ENCODE assay signal across 2 cellular contexts in the genomic region with DNA sequence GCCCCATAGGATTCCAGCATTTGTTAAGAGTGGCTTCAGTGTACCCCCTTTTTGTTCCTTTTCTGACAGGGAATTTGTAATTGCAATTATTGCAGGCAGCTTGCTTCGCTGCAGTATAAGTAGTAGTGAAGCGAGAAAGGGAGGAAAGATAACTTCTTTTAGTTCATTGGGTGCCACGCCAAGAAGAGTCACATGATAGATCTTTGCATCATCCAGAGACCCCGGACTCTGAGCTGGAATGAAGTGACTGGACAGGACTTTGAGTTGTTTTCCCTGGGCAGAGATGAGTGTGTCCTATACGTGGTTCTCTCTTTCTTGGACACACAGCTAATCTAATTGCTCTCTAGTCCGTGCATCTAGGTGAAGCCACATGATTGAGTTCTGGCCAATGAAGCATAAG.
A peak's percentile ranks its signal among the peaks of the same experiment; 100 is the strongest.
TF ChIP-seq lines count a peak whose summit lies in the region.

No MANE protein-coding gene starts in this region.

TF ChIP-seq in HepG2, 621 proteins besides CTCF, POLR2A, EP300 and RAD21 (continues in another document):
- no peak for TF ChIP-seq HHEX (CRISPR knock-in tag; IDR thresholded peaks at IDR 0.05)
- TF ChIP-seq SAFB2 (CRISPR knock-in tag; IDR thresholded peaks at IDR 0.05; ENCODE audit: borderline replicate concordance, low read depth): no peak
- TF ChIP-seq MZF1 (CRISPR knock-in tag; IDR thresholded peaks at IDR 0.05; ENCODE audit: borderline replicate concordance): no peak
- TF ChIP-seq ZNF337 (CRISPR knock-in tag; IDR thresholded peaks at IDR 0.05; ENCODE audit: borderline replicate concordance, low read depth): no peak
- peak; percentile 56 for TF ChIP-seq FOSL2 (CRISPR knock-in tag; IDR thresholded peaks at IDR 0.05)
- TF ChIP-seq GRHL1 (CRISPR knock-in tag; conservative IDR thresholded peaks at IDR 0.05): no peak
- no peak for TF ChIP-seq TCF7L2 (IDR thresholded peaks at IDR 0.05; ENCODE audit: low read depth, low read length)
- TF ChIP-seq AGO2 (optimal IDR thresholded peaks at IDR 0.05; ENCODE audit: low read depth, low read length): no peak
- TF ChIP-seq E2F5 (CRISPR knock-in tag; conservative IDR thresholded peaks at IDR 0.05): no peak
- TF ChIP-seq MYNN (CRISPR knock-in tag; IDR thresholded peaks at IDR 0.05; ENCODE audit: low read depth): no peak
- TF ChIP-seq ZNF431 (CRISPR knock-in tag; IDR thresholded peaks at IDR 0.05; ENCODE audit: borderline replicate concordance, low read depth): no peak
- no peak for TF ChIP-seq ARHGAP35 (CRISPR knock-in tag; IDR thresholded peaks at IDR 0.05; ENCODE audit: borderline replicate concordance)
- no peak for TF ChIP-seq HNF1A (IDR thresholded peaks at IDR 0.05; ENCODE audit: low read depth)
- no peak for TF ChIP-seq HNF1A (CRISPR knock-in tag; IDR thresholded peaks at IDR 0.05; ENCODE audit: borderline replicate concordance)
- no peak for TF ChIP-seq ZNF784 (CRISPR knock-in tag; IDR thresholded peaks at IDR 0.05; ENCODE audit: borderline replicate concordance)
- peak; percentile 24; the same call in 1 of the 2 replicates for TF ChIP-seq RAD51 (IDR thresholded peaks at IDR 0.05; ENCODE audit: borderline replicate concordance)
- TF ChIP-seq ZBTB21 (CRISPR knock-in tag; IDR thresholded peaks at IDR 0.05): no peak
- 0 out of 2 replicates have a peak, but pooled peaks have one; percentile 21 for TF ChIP-seq IRF2 (CRISPR knock-in tag; IDR thresholded peaks at IDR 0.05)
- no peak for TF ChIP-seq NCOA2 (CRISPR knock-in tag; IDR thresholded peaks at IDR 0.05)
- TF ChIP-seq HNF1B (CRISPR knock-in tag; IDR thresholded peaks at IDR 0.05): peak; percentile 46; the same call in 1 of the 2 replicates
- no peak for TF ChIP-seq ZBTB8A (CRISPR knock-in tag; IDR thresholded peaks at IDR 0.05; ENCODE audit: borderline replicate concordance, low read depth)

TF ChIP-seq in K562, 482 proteins besides CTCF, POLR2A, EP300 and RAD21:
- TF ChIP-seq, protein P1, sequence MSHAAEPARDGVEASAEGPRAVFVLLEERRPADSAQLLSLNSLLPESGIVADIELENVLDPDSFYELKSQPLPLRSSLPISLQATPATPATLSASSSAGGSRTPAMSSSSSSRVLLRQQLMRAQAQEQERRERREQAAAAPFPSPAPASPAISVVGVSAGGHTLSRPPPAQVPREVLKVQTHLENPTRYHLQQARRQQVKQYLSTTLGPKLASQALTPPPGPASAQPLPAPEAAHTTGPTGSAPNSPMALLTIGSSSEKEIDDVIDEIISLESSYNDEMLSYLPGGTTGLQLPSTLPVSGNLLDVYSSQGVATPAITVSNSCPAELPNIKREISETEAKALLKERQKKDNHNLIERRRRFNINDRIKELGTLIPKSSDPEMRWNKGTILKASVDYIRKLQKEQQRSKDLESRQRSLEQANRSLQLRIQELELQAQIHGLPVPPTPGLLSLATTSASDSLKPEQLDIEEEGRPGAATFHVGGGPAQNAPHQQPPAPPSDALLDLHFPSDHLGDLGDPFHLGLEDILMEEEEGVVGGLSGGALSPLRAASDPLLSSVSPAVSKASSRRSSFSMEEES (CRISPR knock-in tag; IDR thresholded peaks at IDR 0.05): peak; percentile 16; the same call in 1 of the 2 replicates
- no peak for TF ChIP-seq PCBP2 (IDR thresholded peaks at IDR 0.05; ENCODE audit: low read depth, low read length, poor library complexity, severe bottlenecking)
- no peak for TF ChIP-seq CHD2 (IDR thresholded peaks at IDR 0.05; ENCODE audit: low read depth, low read length)
- TF ChIP-seq MYC (IDR thresholded peaks at IDR 0.05; ENCODE audit: low read depth, low read length): no peak
- no peak for TF ChIP-seq MYC (CRISPR knock-in tag; IDR thresholded peaks at IDR 0.05; ENCODE audit: borderline replicate concordance, low read depth)
